8 cellular contexts compared by ENCODE assay signal in the genomic region with DNA sequence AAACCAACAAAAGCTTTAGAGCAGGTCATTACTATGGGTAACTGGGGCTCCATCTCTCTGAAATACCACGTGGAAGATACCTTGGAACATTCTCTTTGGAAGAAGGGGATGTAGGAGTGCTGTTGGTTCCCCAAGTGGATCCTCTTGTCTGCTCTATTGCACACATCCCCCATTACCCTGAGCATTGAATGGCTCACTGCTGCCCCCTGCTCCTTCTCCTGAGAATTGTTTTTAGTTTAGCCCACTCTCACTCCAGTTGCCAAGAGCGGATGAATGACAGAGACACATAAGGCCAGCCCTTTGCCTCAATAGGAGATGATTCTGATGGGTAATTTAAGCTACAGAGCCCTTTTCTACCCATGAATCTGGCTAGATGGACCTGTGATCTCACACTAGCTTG.
DNase-seq lines count a peak whose midpoint lies in the region; ATAC-seq and TF ChIP-seq lines count a peak whose summit lies in the region.

No MANE protein-coding gene starts in this region.

- DNase-seq in Right ventricle myocardium superior (no peak), Right ventricle myocardium inferior (ENCODE audit: missing footprints) (no peak), NOMO-1 treated with dmso at 0.1 percent for 144 hours (lab: John Stamatoyannopoulos, UW; ENCODE audit: unreplicated experiment) (peak; percentile 16), activated T-cell treated with anti-CD3 and anti-CD28 coated beads for 4 hours (peak; percentile 53), foreskin fibroblast (peak; percentile 32 to 60), sciatic nerve (ENCODE audit: low spot score) (no peak)

- no peak overlapping the region for H3K4me3 ChIP-seq in foreskin fibroblast (ENCODE audit: low read depth in 1 of 2, low read length in 2 of 2)

- TF ChIP-seq CTCF in foreskin fibroblast (IDR thresholded peaks at IDR 0.05; ENCODE audit: low read depth, low read length) = peak; percentile 67

- ATAC-seq in Right ventricle myocardium superior (ENCODE audit: poor library complexity) = peak; percentile 52
- ATAC-seq in Right ventricle myocardium inferior = no peak
- peak; percentile 98 for ATAC-seq in HG02885 (IDR thresholded peaks at IDR 0.05; ENCODE audit: poor library complexity, unreplicated experiment)
- ATAC-seq in sciatic nerve = peak; percentile 49
- no peak for ATAC-seq in GM21423 (IDR thresholded peaks at IDR 0.05; ENCODE audit: unreplicated experiment)

- intact Hi-C loops in Right ventricle myocardium superior (cut with DNase I) = loop anchor here (10.0 kb wide), 1 partner anchor 405 kb away; no protein-coding TSS in a partner anchor
- intact Hi-C loops in Right ventricle myocardium inferior (cut with DNase I) = loop anchor here (5.0 kb wide), 1 partner anchor 408 kb away; no protein-coding TSS in a partner anchor
- intact Hi-C loops in sciatic nerve (cut with DNase I) = no loop called here

Comparison
In these comparisons a context has a peak if more than half of its experiments do, and no peak if none do; other contexts are left out.
1. ATAC-seq: peak in Right ventricle myocardium superior (single experiment), HG02885 (single experiment) and sciatic nerve (single experiment); none in Right ventricle myocardium inferior (single experiment) and GM21423 (single experiment).
2. DNase-seq: peak in NOMO-1 treated with dmso at 0.1 percent for 144 hours (single experiment), activated T-cell treated with anti-CD3 and anti-CD28 coated beads for 4 hours (single experiment) and foreskin fibroblast (2 of 2); none in Right ventricle myocardium superior (single experiment), Right ventricle myocardium inferior (single experiment) and sciatic nerve (single experiment).